1 cellular context compared by ENCODE assay signal in the genomic region with DNA sequence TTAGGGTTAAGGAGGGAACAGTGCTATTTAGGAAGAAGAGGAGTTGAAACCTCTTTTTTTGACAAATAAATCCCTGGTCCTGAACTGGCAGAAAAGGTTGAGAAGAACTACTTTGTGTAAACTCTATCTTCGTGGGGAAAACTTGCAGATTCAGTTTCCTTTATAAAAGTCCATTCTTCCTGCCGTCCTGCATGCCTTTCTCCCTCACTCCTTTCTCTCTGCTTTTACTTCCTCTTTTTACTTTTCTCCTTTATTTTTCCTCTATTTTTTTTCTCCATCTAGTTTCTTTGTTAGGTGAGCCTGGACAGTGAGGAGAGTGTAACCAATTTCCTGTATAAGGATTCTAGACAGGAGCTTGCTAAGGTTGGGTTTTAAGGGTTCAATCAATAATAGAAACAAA.
TF ChIP-seq lines count a peak whose summit lies in the region.

No MANE protein-coding gene starts in this region.

TF ChIP-seq in SK-N-SH, 30 proteins besides CTCF, POLR2A, EP300 and RAD21 (continued from another document):
- TF ChIP-seq ZBTB33 (IDR thresholded peaks at IDR 0.05; ENCODE audit: borderline replicate concordance, low read depth) (no peak), SMC3 (IDR thresholded peaks at IDR 0.05; ENCODE audit: low read depth, low read length) (no peak), ELF1 (IDR thresholded peaks at IDR 0.05) (no peak), FOXM1 (IDR thresholded peaks at IDR 0.05; ENCODE audit: low read depth) (no peak), TAF1 (IDR thresholded peaks at IDR 0.05; ENCODE audit: borderline replicate concordance, low read depth, low read length) (no peak), RCOR1 (IDR thresholded peaks at IDR 0.05; ENCODE audit: low read length) (no peak), TEAD4 (IDR thresholded peaks at IDR 0.05; ENCODE audit: borderline replicate concordance, insufficient read depth) (no peak), NFIC (IDR thresholded peaks at IDR 0.05; ENCODE audit: borderline replicate concordance) (no peak), CHD2 (IDR thresholded peaks at IDR 0.05; ENCODE audit: low read length, partially characterized antibody) (no peak), FOXJ3 (CRISPR knock-in tag; IDR thresholded peaks at IDR 0.05) (no peak), SIN3A (IDR thresholded peaks at IDR 0.05; ENCODE audit: borderline replicate concordance, low read depth, low read length) (no peak), GATA2 (CRISPR knock-in tag; IDR thresholded peaks at IDR 0.05) (no peak)
- TF ChIP-seq, protein P1, sequence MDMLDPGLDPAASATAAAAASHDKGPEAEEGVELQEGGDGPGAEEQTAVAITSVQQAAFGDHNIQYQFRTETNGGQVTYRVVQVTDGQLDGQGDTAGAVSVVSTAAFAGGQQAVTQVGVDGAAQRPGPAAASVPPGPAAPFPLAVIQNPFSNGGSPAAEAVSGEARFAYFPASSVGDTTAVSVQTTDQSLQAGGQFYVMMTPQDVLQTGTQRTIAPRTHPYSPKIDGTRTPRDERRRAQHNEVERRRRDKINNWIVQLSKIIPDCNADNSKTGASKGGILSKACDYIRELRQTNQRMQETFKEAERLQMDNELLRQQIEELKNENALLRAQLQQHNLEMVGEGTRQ (IDR thresholded peaks at IDR 0.05; ENCODE audit: borderline replicate concordance, low read depth, low read length): no peak
- TF ChIP-seq, protein P2, sequence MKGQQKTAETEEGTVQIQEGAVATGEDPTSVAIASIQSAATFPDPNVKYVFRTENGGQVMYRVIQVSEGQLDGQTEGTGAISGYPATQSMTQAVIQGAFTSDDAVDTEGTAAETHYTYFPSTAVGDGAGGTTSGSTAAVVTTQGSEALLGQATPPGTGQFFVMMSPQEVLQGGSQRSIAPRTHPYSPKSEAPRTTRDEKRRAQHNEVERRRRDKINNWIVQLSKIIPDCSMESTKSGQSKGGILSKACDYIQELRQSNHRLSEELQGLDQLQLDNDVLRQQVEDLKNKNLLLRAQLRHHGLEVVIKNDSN (IDR thresholded peaks at IDR 0.05; ENCODE audit: borderline replicate concordance, low read depth): no peak
- TF ChIP-seq, protein P3, sequence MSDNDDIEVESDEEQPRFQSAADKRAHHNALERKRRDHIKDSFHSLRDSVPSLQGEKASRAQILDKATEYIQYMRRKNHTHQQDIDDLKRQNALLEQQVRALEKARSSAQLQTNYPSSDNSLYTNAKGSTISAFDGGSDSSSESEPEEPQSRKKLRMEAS (IDR thresholded peaks at IDR 0.05; ENCODE audit: low read depth): no peak
